11 cellular contexts compared by ENCODE assay signal in the genomic region with DNA sequence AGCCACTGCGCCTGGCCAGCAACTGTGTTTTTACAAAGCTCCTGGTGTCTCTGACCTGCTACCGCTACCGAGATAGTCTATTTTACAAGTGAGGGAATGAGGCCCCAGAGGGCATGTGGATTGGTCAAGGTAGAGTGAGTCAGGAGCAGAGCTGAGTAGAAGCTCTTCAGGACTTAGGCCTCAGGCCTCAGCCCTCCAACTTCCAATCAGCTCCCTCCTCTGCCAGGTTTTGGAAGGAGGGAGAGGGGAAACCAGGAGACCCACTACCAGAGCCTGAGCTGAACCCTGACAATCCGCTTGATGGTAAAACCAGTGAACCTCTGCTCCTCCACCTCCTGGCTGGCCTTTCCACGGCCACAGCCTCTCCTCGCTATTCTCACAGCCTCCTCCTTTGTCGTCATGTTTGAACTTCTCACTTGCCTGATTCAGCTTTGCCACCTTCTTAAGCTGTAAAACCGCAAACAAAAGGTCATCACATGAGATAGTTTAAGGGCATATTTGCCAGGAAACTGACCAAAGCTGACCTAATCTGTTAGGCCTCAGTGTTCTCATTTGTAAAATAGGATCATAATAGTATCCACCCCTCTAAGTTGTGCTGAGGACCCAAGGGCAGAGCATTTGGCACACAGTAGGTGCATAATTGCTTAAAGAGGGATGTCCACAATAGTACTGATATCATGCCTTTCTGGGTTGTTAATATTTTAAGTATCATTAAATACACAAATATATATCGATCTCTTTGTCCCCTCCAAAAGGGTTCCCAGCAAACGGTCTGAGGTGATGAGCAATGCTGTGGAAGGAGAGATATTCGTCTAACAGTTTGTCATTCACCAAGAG. TPM values are rescaled to one million over a fixed set of nuclear protein-coding genes. Genes with fewer than 3 reads are reported as not detected.
DNase-seq lines count a peak whose midpoint lies in the region; ATAC-seq, FAIRE-seq and TF ChIP-seq lines count a peak whose summit lies in the region.
"Had no signal": no experiment of that assay in that cellular context is flagged by ENCODE, and none has a peak within 500 bp of the region (broad histone marks: within the 10 kb centered on the region; RNA-seq: fewer than 3 reads in every experiment).

No MANE protein-coding gene starts in this region.

- TF ChIP-seq POLR2A in GM12891 (IDR thresholded peaks at IDR 0.05; ENCODE audit: low read depth, low read length) (peak; percentile 64; the same call in 1 of the 2 replicates), Peyer's patch (IDR thresholded peaks at IDR 0.05) (no peak)

- H3K36me3 ChIP-seq in Peyer's patch, result no peaks in the 10 kb centered on the region
- H3K36me3 ChIP-seq: gastrocnemius medialis had no signal

- ATAC-seq in GM21526 (IDR thresholded peaks at IDR 0.05; ENCODE audit: low FRiP score, unreplicated experiment), result no peak
- ATAC-seq: gastrocnemius medialis had no signal

- H3K4me3 ChIP-seq in Peyer's patch (peak overlapping the region in 3 of 4 donors; percentile 19 to 26 (median 21)), coronary artery (no peak overlapping the region)
- H3K4me3 ChIP-seq: gastrocnemius medialis had no signal

- peaks cover 0 to 28% (median 4%) of the 10 kb centered on the region in 4 donors for H3K4me1 ChIP-seq in Peyer's patch

- no peaks in the 10 kb centered on the region for H3K27me3 ChIP-seq in Peyer's patch
- H3K27me3 ChIP-seq: gastrocnemius medialis had no signal

- DNase-seq in GM12891 (ENCODE audit: insufficient read length, low spot score) (no peak), Peyer's patch (no peak), coronary artery (ENCODE audit: low spot score) (no peak), HuH-7.5 (ENCODE audit: low spot score) (no peak), hepatic stellate cell (ENCODE audit: low spot score) (no peak), superior temporal gyrus (ENCODE audit: extremely low spot score) (no peak)
- peak; percentile 9 for DNase-seq in stimulated activated CD8-positive, alpha-beta memory T cell treated with anti-CD3 and anti-CD28 coated beads, Interleukin-12 subunit alpha, Interleukin-12 subunit beta, amount 100 ng/mL, for 4 hours (ENCODE audit: low read depth)
- DNase-seq: gastrocnemius medialis, H7, NCI-H2171 had no signal

- no peak for FAIRE-seq in GM12891 (lab: Jason Lieb, UNC)

- H3K9me3 ChIP-seq in Peyer's patch, result no peaks in the 10 kb centered on the region
- H3K9me3 ChIP-seq: gastrocnemius medialis had no signal

- no peak for TF ChIP-seq CTCF in Peyer's patch (IDR thresholded peaks at IDR 0.05)
- TF ChIP-seq CTCF in coronary artery (IDR thresholded peaks at IDR 0.05), result no peak

- H3K27ac ChIP-seq in Peyer's patch (peak overlapping the region; percentile 76 to 92 (median 88)), coronary artery (peak overlapping the region; percentile 87 to 98)

TF ChIP-seq in GM12891, 5 proteins besides CTCF, POLR2A, EP300 and RAD21:
- TF ChIP-seq SPI1 (IDR thresholded peaks at IDR 0.05; ENCODE audit: low read depth, low read length), result no peak
- peak; percentile 39 for TF ChIP-seq POLR2AphosphoS5 (IDR thresholded peaks at IDR 0.05; ENCODE audit: low read depth, low read length)
- TF ChIP-seq TAF1 (IDR thresholded peaks at IDR 0.05; ENCODE audit: low read depth, low read length), result no peak
- TF ChIP-seq POU2F2 (IDR thresholded peaks at IDR 0.05; ENCODE audit: low read depth, low read length), result peak; percentile 69
- TF ChIP-seq PAX5 (IDR thresholded peaks at IDR 0.05; ENCODE audit: insufficient read depth, low read length, severe bottlenecking), result no peak

RNA-seq across cellular contexts. Expression of gene TRAF1, which starts 1.7 kb away (rescaled TPM):
- 107 TPM for polyA plus RNA-seq in GM12891 (2012; ENCODE audit: low read depth, missing spikeins)
- 10 to 100 TPM in 1 of 4 donors, 1 to 10 TPM in 3; 3.3 to 14.0 (median 8.8) TPM for total RNA-seq in Peyer's patch

RNA-seq across cellular contexts. Expression of gene PHF19, which starts 47.9 kb away (rescaled TPM):
- polyA plus RNA-seq in GM12891 (2012; ENCODE audit: low read depth, missing spikeins), result 65.4 TPM
- 10 to 100 TPM in 3 of 4 donors, 1 to 10 TPM in 1; 7.2 to 76.7 (median 20.6) TPM for total RNA-seq in Peyer's patch
